ENCODE assay signal across 7 cellular contexts in genomic region chr22:39306456-39307361, GRCh38. TPM values are rescaled to one million over a fixed set of nuclear protein-coding genes. Genes with fewer than 3 reads are reported as not detected.
DNase-seq lines count a peak whose midpoint lies in the region; ATAC-seq, FAIRE-seq and TF ChIP-seq lines count a peak whose summit lies in the region.

No MANE protein-coding gene starts in this region.

- in situ Hi-C loops in GM12878 (cut with MboI): no loop called here

- FAIRE-seq in GM19239 (lab: Jason Lieb, UNC) (peak; percentile 69), GM12878 (lab: Jason Lieb, UNC) (no peak)

- CTCF ChIA-PET in GM12878 (lab: Yijun Ruan, JAX): interaction anchor here (0.5 to 5.2 kb wide), 18 partner anchors 9 to 304 kb away, joined by 3 to 57 read pairs (median 4); partner anchors contain the start of genes ATF4 and RPL3

- H3K36me3 ChIP-seq in GM12878 (ENCODE audit: control insufficient read depth in 2 of 2, insufficient read depth in 2 of 2, low read length in 1 of 2) (peaks cover 0 to 5% of the 10 kb centered on the region in 2 experiments; a peak in 3 of 4 replicates), right lobe of liver (peaks cover 0 to 3% (median 1%) of the 10 kb centered on the region in 4 donors)

- TF ChIP-seq CTCF in GM12878 (IDR thresholded peaks at IDR 0.05 in 2 of 3, conservative IDR thresholded peaks at IDR 0.05 in 1 of 3; ENCODE audit: control insufficient read depth in 2 of 3, extremely low read depth in 1 of 3, insufficient read depth in 1 of 3, low read depth in 3 of 3, low read length in 3 of 3) (peak; percentile 55 to 66 (median 57)), right lobe of liver (IDR thresholded peaks at IDR 0.05) (peak; percentile 28 to 39 (median 30))

- H3K4me3 ChIP-seq in GM12878 (no peak overlapping the region), right lobe of liver (no peak overlapping the region)

- 0 out of 2 replicates have a peak, but pooled peaks cover 2% of the 10 kb centered on the region for H4K20me1 ChIP-seq in GM12878 (ENCODE audit: control insufficient read depth, insufficient read depth)

- H3K4me1 ChIP-seq in GM12878 (ENCODE audit: control insufficient read depth, insufficient read depth, low read length): peaks cover 10% of the 10 kb centered on the region
- peaks cover 0 to 29% (median 15%) of the 10 kb centered on the region in 4 donors for H3K4me1 ChIP-seq in right lobe of liver

- H3K27ac ChIP-seq in GM12878 (ENCODE audit: control insufficient read depth, insufficient read depth) (no peak overlapping the region), right lobe of liver (no peak overlapping the region)

- DNase-seq in GM19239 (ENCODE audit: insufficient read length, low spot score) (no peak), SHP77 (lab: John Stamatoyannopoulos, UW) (peak; percentile 49 to 53), GM12878 (ENCODE audit: low read depth, low spot score) (no peak), right lobe of liver (peak in 1 of 3 donors; percentile 47), NCI-H1417 treated with DMSO at 0.1 percent for 48 hours (lab: John Stamatoyannopoulos, UW) (no peak), SIG-M5 treated with dmso at 0.1 percent for 504 hours (lab: John Stamatoyannopoulos, UW; ENCODE audit: unreplicated experiment) (no peak)

- H3K9me3 ChIP-seq in GM12878 (replicated peaks; ENCODE audit: control insufficient read depth, insufficient read depth, low read length): no peaks in the 10 kb centered on the region
- no peaks in the 10 kb centered on the region for H3K9me3 ChIP-seq in right lobe of liver

- H2AFZ ChIP-seq in GM12878 (ENCODE audit: control insufficient read depth, low read depth, low read length): no peak overlapping the region

- TF ChIP-seq RAD21 in GM12878 (IDR thresholded peaks at IDR 0.05; ENCODE audit: insufficient read depth, low read depth, low read length): peak; percentile 78

- H3K27me3 ChIP-seq in GM12878 (replicated peaks in 1 of 2; ENCODE audit: control insufficient read depth in 2 of 2, insufficient read depth in 2 of 2, low read length in 1 of 2) (no peaks in the 10 kb centered on the region), right lobe of liver (no peaks in the 10 kb centered on the region)

- ATAC-seq in GM12878 (peak; percentile 39; the same call in 2 of the 3 replicates), right lobe of liver (peak in 1 of 4 donors; percentile 9), HG02588 (IDR thresholded peaks at IDR 0.05; ENCODE audit: unreplicated experiment) (no peak)

- POLR2A ChIA-PET in GM12878 (lab: Charles Lee): interaction anchor here (1.5 kb wide), 1 partner anchor 12 kb away, joined by 6 read pairs; no protein-coding TSS in a partner anchor

- TF ChIP-seq EP300 in GM12878 (IDR thresholded peaks at IDR 0.05; ENCODE audit: borderline replicate concordance in 1 of 2, control insufficient read depth in 1 of 2, low read depth in 2 of 2, low read length in 2 of 2): no peak

- no peaks in the 10 kb centered on the region for H3K79me2 ChIP-seq in GM12878 (ENCODE audit: control insufficient read depth, insufficient read depth, low read length)

- TF ChIP-seq POLR2A in GM12878 (IDR thresholded peaks at IDR 0.05; ENCODE audit: low read depth, low read length) (no peak), right lobe of liver (IDR thresholded peaks at IDR 0.05) (no peak)

- SMC1A ChIA-PET in GM12878 (lab: Charles Lee; ENCODE audit: uncharacterized antibody, unreplicated experiment): interaction anchor here (0.6 to 3.4 kb wide), 9 partner anchors 9 to 139 kb away, joined by 3 to 25 read pairs (median 3); no protein-coding TSS in a partner anchor

- intact Hi-C loops in GM12878 (cut with micrococcal nuclease; ENCODE audit: unreplicated experiment) (loop anchor here (1.0 kb wide), 1 partner anchor 135 kb away; no protein-coding TSS in a partner anchor), right lobe of liver (cut with DNase I) (no loop called here)

- BruUV-seq in GM12878 (replicated peaks; lab: Mats Ljungman, UMichigan): no TSS peak

- H3K9ac ChIP-seq in GM12878 (ENCODE audit: control insufficient read depth, insufficient read depth, low read length): no peak overlapping the region

- H3K4me2 ChIP-seq in GM12878 (ENCODE audit: control insufficient read depth, insufficient read depth): no peak overlapping the region

- RAD21 ChIA-PET in GM12878 (lab: Charles Lee; ENCODE audit: unreplicated experiment): interaction anchor here (0.8 to 3.2 kb wide), 7 partner anchors 11 to 171 kb away, joined by 3 to 39 read pairs (median 4); no protein-coding TSS in a partner anchor

- whole genome bisulfite sequencing in GM12878 (ENCODE audit: insufficient coverage, insufficient replicate concordance, low lambda C conversion rate, missing lambda C conversion rate): 56% methylated on average over 14 of the region's 14 CpGs
- WGBS in right lobe of liver (ENCODE audit: insufficient coverage, low coverage, low lambda C conversion rate, missing lambda C conversion rate): 75% methylated on average over 2 of the region's 14 CpGs

TF ChIP-seq in GM12878, 131 proteins besides CTCF, POLR2A, EP300 and RAD21 (continues in another document):
- TF ChIP-seq ZBED1 (IDR thresholded peaks at IDR 0.05; ENCODE audit: borderline replicate concordance) (no peak), RUNX3 (IDR thresholded peaks at IDR 0.05; ENCODE audit: low read length) (no peak), HDGF (IDR thresholded peaks at IDR 0.05) (no peak), SP1 (IDR thresholded peaks at IDR 0.05; ENCODE audit: low read depth, low read length) (no peak), RELA (IDR thresholded peaks at IDR 0.05; ENCODE audit: borderline replicate concordance, partially characterized antibody) (peak; percentile 10), KLF5 (IDR thresholded peaks at IDR 0.05; ENCODE audit: partially characterized antibody) (no peak)
- TF ChIP-seq, protein P1, sequence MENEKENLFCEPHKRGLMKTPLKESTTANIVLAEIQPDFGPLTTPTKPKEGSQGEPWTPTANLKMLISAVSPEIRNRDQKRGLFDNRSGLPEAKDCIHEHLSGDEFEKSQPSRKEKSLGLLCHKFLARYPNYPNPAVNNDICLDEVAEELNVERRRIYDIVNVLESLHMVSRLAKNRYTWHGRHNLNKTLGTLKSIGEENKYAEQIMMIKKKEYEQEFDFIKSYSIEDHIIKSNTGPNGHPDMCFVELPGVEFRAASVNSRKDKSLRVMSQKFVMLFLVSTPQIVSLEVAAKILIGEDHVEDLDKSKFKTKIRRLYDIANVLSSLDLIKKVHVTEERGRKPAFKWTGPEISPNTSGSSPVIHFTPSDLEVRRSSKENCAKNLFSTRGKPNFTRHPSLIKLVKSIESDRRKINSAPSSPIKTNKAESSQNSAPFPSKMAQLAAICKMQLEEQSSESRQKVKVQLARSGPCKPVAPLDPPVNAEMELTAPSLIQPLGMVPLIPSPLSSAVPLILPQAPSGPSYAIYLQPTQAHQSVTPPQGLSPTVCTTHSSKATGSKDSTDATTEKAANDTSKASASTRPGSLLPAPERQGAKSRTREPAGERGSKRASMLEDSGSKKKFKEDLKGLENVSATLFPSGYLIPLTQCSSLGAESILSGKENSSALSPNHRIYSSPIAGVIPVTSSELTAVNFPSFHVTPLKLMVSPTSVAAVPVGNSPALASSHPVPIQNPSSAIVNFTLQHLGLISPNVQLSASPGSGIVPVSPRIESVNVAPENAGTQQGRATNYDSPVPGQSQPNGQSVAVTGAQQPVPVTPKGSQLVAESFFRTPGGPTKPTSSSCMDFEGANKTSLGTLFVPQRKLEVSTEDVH (IDR thresholded peaks at IDR 0.05; ENCODE audit: low read depth, partially characterized antibody): no peak

RNA-seq across cellular contexts. Expression of gene RPL3, which starts 12.7 kb away (rescaled TPM):
- total RNA-seq in GM12878 (2013; cell fraction: nucleolus; rRNA removed): 617 and 660 TPM in 2 replicates
- 3,609 and 4,063 TPM in 2 replicates for total RNA-seq in GM12878 (2014; rRNA removed)
- total RNA-seq in GM12878 (2014; rRNA removed; fragmentation: Illumina TruSeq; extraction: Trizol): 4,008 and 4,055 TPM in 2 replicates
- 3,311 and 3,339 TPM in 2 replicates for total RNA-seq in GM12878 (2021)
- 2,680 TPM for polyA plus RNA-seq in GM12878 (2011; ENCODE audit: low read depth)
- 2,932 and 3,630 TPM in 2 replicates for polyA plus RNA-seq in GM12878 (2011; rRNA removed)
- 4,949 and 6,264 TPM in 2 replicates for polyA plus RNA-seq in GM12878 (2011; cell fraction: cytosol; rRNA removed)
- polyA plus RNA-seq in GM12878 (2011; cell fraction: nucleus; rRNA removed): 2,731 and 2,827 TPM in 2 replicates
- 5,254 and 5,686 TPM in 2 replicates for polyA plus RNA-seq in GM12878 (2012)
- 2,337 and 3,976 TPM in 2 replicates for polyA plus RNA-seq in GM12878 (2014; fragmentation: Illumina TruSeq; extraction: Trizol)
- 1,000 to 10,000 TPM; 4,597 to 6,791 TPM for polyA plus RNA-seq in GM12878 (2014; fragmentation: Nextera tagmentation; extraction: Ambion mirVana)
- 4,251 and 4,350 TPM in 2 replicates for polyA plus RNA-seq in GM12878 (2014; rRNA removed)
- 1,000 to 10,000 TPM; 1,534 to 1,710 TPM for polyA plus RNA-seq in GM12878 (2016; fragmentation: Nextera tagmentation; extraction: Ambion mirVana)
- polyA minus RNA-seq in GM12878 (2011; rRNA and poly(A)+ RNA removed): 2,132 and 3,515 TPM in 2 replicates
- 930 and 947 TPM in 2 replicates for polyA minus RNA-seq in GM12878 (2011; cell fraction: cytosol; rRNA and poly(A)+ RNA removed)
- 567 and 823 TPM in 2 replicates for polyA minus RNA-seq in GM12878 (2011; cell fraction: nucleus; rRNA and poly(A)+ RNA removed)
- total RNA-seq in right lobe of liver: 100 to 1,000 TPM; 648 to 905 (median 743) TPM

RNA-seq across cellular contexts. Expression of gene SYNGR1, which starts 43.1 kb away (rescaled TPM):
- 13.0 and 13.2 TPM in 2 replicates for total RNA-seq in GM12878 (2013; cell fraction: nucleolus; rRNA removed)
- 2.8 and 4.7 TPM in 2 replicates for total RNA-seq in GM12878 (2014; rRNA removed)
- total RNA-seq in GM12878 (2014; rRNA removed; fragmentation: Illumina TruSeq; extraction: Trizol): 2.0 and 2.5 TPM in 2 replicates
- total RNA-seq in GM12878 (2021): 6.6 and 6.7 TPM in 2 replicates
- polyA plus RNA-seq in GM12878 (2011; ENCODE audit: low read depth): 1.1 TPM
- 0.33 and 0.87 TPM in 2 replicates for polyA plus RNA-seq in GM12878 (2011; rRNA removed)
- 1.1 and 2.2 TPM in 2 replicates for polyA plus RNA-seq in GM12878 (2011; cell fraction: cytosol; rRNA removed)
- 1.8 and 3.1 TPM in 2 replicates for polyA plus RNA-seq in GM12878 (2011; cell fraction: nucleus; rRNA removed)
- polyA plus RNA-seq in GM12878 (2012): 1.4 and 2.9 TPM in 2 replicates
- polyA plus RNA-seq in GM12878 (2014; fragmentation: Illumina TruSeq; extraction: Trizol): 0.84 and 2.4 TPM in 2 replicates
- polyA plus RNA-seq in GM12878 (2014; fragmentation: Nextera tagmentation; extraction: Ambion mirVana): 1 to 10 TPM; 1.4 to 1.7 TPM
- polyA plus RNA-seq in GM12878 (2014; rRNA removed): 8.3 and 9.2 TPM in 2 replicates
- polyA plus RNA-seq in GM12878 (2016; fragmentation: Nextera tagmentation; extraction: Ambion mirVana): 1 to 10 TPM; 5.7 to 6.2 TPM
- polyA minus RNA-seq in GM12878 (2011; rRNA and poly(A)+ RNA removed): 0.52 and 1.8 TPM in 2 replicates
- polyA minus RNA-seq in GM12878 (2011; cell fraction: cytosol; rRNA and poly(A)+ RNA removed): not detected in 2 replicates
- 0.19 and 0.97 TPM in 2 replicates for polyA minus RNA-seq in GM12878 (2011; cell fraction: nucleus; rRNA and poly(A)+ RNA removed)
- total RNA-seq in right lobe of liver: 1 to 10 TPM in 5 of 6 experiments, under 1 TPM in 1; 0.74 to 3.2 (median 2.2) TPM

Comparison
In these comparisons a context has a peak if more than half of its experiments do, and no peak if none do; other contexts are left out.
1. DNase-seq: peak in SHP77 (2 of 2); none in GM19239 (single experiment), GM12878 (single experiment), NCI-H1417 treated with DMSO at 0.1 percent for 48 hours (single experiment) and SIG-M5 treated with dmso at 0.1 percent for 504 hours (single experiment).